ENCODE assay signal across 8 cellular contexts in the genomic region with DNA sequence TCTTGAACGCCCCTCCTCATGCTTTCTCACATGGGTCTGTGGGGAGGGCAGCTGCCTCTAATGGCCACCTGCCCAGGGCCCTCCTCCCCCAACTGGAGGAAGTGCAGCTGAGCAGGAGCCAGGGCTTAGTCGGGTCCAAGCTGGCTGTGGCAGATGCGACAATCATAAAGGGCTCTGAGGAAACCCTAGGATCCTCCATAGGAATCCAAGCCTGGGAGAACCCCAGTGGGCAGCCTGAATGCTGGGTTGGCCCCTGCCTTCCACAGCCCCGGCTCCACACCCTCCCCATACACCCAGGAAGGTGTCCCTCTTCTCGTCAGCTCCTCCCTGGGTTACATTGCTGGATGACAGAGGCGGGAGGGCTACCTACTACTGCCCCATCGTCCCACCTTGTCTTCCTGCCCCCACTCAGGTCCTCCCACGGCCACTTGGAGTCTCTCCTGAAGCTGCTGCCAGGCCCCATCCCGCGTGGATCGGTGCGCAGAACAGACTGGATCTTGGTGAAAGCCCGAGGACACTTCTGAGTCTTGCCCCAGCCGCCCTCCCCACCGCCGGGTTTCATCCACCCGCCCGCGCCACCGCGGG. TPM values are rescaled to one million over a fixed set of nuclear protein-coding genes. Genes with fewer than 3 reads are reported as not detected.
DNase-seq lines count a peak whose midpoint lies in the region; ATAC-seq and TF ChIP-seq lines count a peak whose summit lies in the region.

No MANE protein-coding gene starts in this region.

- H3K9me3 Mint-ChIP-seq in endodermal cell, result no peaks in the 10 kb centered on the region

- WGBS in endodermal cell (ENCODE audit: insufficient coverage in 1 of 2, insufficient read length in 1 of 2), 2 experiments, result 33 to 34% methylated on average over 9 to 21 of the region's 21 CpGs

- peaks cover 30% of the 10 kb centered on the region for H3K27me3 ChIP-seq in endodermal cell (ENCODE audit: control insufficient read depth, insufficient read depth, low read length, poor library complexity, severe bottlenecking)
- H3K27me3 ChIP-seq in osteoblast (ENCODE audit: insufficient read depth, low read length), result no peaks in the 10 kb centered on the region

- no peaks in the 10 kb centered on the region for H4K20me1 ChIP-seq in osteoblast (ENCODE audit: insufficient read depth, low read length)

- ATAC-seq in activated CD4-positive, CD25-positive, alpha-beta regulatory T cell treated with anti-CD3 and anti-CD28 coated beads, Interleukin-2, amount 50 U/mL, for 24 hours, result no peak
- ATAC-seq in GM18520 (IDR thresholded peaks at IDR 0.05; ENCODE audit: unreplicated experiment), result no peak

- H3K4me3 Mint-ChIP-seq in endodermal cell, result peak overlapping the region; percentile 43

- H3K27ac Mint-ChIP-seq in endodermal cell, result no peak overlapping the region

- peaks cover 1% of the 10 kb centered on the region for H3K4me1 Mint-ChIP-seq in endodermal cell

- no peak overlapping the region for H3K9ac ChIP-seq in endodermal cell (ENCODE audit: extremely low read depth, low read length, poor library complexity, severe bottlenecking)

- no peaks in the 10 kb centered on the region for H3K36me3 ChIP-seq in endodermal cell (ENCODE audit: control insufficient read depth, insufficient read depth, low read length)
- H3K36me3 ChIP-seq in osteoblast (ENCODE audit: insufficient read depth, low read length), result no peaks in the 10 kb centered on the region

- no peak overlapping the region for H3K4me3 ChIP-seq in endodermal cell (ENCODE audit: low read length)
- H3K4me3 ChIP-seq in osteoblast (ENCODE audit: insufficient read depth, low read length), result peak overlapping the region; percentile 68

- no peaks in the 10 kb centered on the region for H3K79me2 ChIP-seq in osteoblast (ENCODE audit: insufficient read depth, low read length)

- TF ChIP-seq CTCF in endodermal cell (conservative IDR thresholded peaks at IDR 0.05) (no peak), osteoblast (IDR thresholded peaks at IDR 0.05; ENCODE audit: extremely low read depth, low read depth, low read length) (no peak)

- H3K4me1 ChIP-seq in endodermal cell (ENCODE audit: control insufficient read depth, insufficient read depth, low read length) (peaks cover 4% of the 10 kb centered on the region), osteoblast (ENCODE audit: insufficient read depth, low read length) (peaks cover 12% of the 10 kb centered on the region)

- peaks cover 51% of the 10 kb centered on the region for H3K27me3 Mint-ChIP-seq in endodermal cell (ENCODE audit: insufficient read depth)

- H3K27ac ChIP-seq in endodermal cell (ENCODE audit: low read depth, low read length) (no peak overlapping the region), osteoblast (ENCODE audit: low read depth, low read length) (no peak overlapping the region)

- no peaks in the 10 kb centered on the region for H3K9me3 ChIP-seq in endodermal cell (ENCODE audit: control insufficient read depth, low read length)
- no peaks in the 10 kb centered on the region for H3K9me3 ChIP-seq in osteoblast (ENCODE audit: low read depth, low read length)

- H3K36me3 Mint-ChIP-seq in endodermal cell (ENCODE audit: low read depth), result no peaks in the 10 kb centered on the region

- DNase-seq in COLO668 (lab: John Stamatoyannopoulos, UW; ENCODE audit: unreplicated experiment), result peak; percentile 17
- peak; percentile 36 for DNase-seq in NCI-H146 (lab: John Stamatoyannopoulos, UW)
- DNase-seq in endodermal cell, result peak; percentile 66
- peak; percentile 78 for DNase-seq in osteoblast (ENCODE audit: insufficient read length, low spot score, missing footprints)
- DNase-seq in activated gamma-delta T cell treated with Interleukin-2 at 50 U/mL for 16 hours, result no peak
- no peak for DNase-seq in stimulated activated CD8-positive, alpha-beta memory T cell treated with anti-CD3 and anti-CD28 coated beads, Interleukin-4, amount 100 ng/mL, for 48 hours

- peak overlapping the region; percentile 80 for H3K4me2 ChIP-seq in osteoblast (ENCODE audit: insufficient read depth, low read length)

- peak overlapping the region; percentile 72 for H2AFZ ChIP-seq in osteoblast (ENCODE audit: low read length)

RNA-seq across cellular contexts. Expression of a gene that starts 15.6 kb away (rescaled TPM):
- 10 to 100 TPM; 93.9 to 95.2 TPM for total RNA-seq in endodermal cell
- polyA plus RNA-seq in endodermal cell (2013, experiment 1 of 2), result 59.8 TPM
- 69.1 TPM for polyA plus RNA-seq in endodermal cell (2013, experiment 2 of 2)
- total RNA-seq in osteoblast, result 61.3 and 63.0 TPM in 2 replicates

RNA-seq across cellular contexts. Expression of a gene that starts 24.9 kb away (rescaled TPM):
- total RNA-seq in endodermal cell (1 to 10 TPM; 3.0 to 3.8 TPM), osteoblast (1.5 and 1.8 TPM in 2 replicates)
- 1.5 TPM for polyA plus RNA-seq in endodermal cell (2013, experiment 1 of 2)
- polyA plus RNA-seq in endodermal cell (2013, experiment 2 of 2), result 1.9 TPM

RNA-seq across cellular contexts. Expression of a gene that starts 52.3 kb away (rescaled TPM):
- total RNA-seq in endodermal cell (1 to 10 TPM; 2.7 to 3.8 TPM), osteoblast (0.29 TPM in 1 of 2 replicates, not detected in the other)
- polyA plus RNA-seq in endodermal cell (2013, experiment 1 of 2), result 6.9 TPM
- 3.8 TPM for polyA plus RNA-seq in endodermal cell (2013, experiment 2 of 2)

Comparison
In these comparisons a context has a peak if more than half of its experiments do, and no peak if none do; other contexts are left out.
1. DNase-seq: peak in COLO668 (single experiment), NCI-H146 (single experiment), endodermal cell (single experiment) and osteoblast (single experiment); none in activated gamma-delta T cell treated with Interleukin-2 at 50 U/mL for 16 hours (single experiment) and stimulated activated CD8-positive, alpha-beta memory T cell treated with anti-CD3 and anti-CD28 coated beads, Interleukin-4, amount 100 ng/mL, for 48 hours (single experiment).